17 cellular contexts compared by ENCODE assay signal in the genomic region with DNA sequence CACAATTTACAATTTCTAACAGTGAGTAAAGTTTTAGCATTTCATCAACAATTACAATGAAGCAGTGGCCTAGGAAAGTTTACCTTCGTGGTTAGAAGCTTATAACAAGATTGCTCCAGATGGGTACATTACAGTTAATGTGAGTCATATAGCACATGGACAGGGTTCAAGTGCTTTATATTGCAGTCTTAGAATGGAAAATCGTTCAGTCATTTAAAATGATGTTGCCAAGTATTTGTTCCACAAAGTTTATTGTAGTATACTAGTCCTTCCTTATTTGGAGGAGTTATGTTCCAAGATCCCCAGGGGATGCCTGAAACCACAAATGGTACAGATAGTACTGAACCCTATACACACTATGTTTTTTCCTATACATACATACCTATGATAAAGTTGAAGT.
A peak's percentile ranks its signal among the peaks of the same experiment; 100 is the strongest.
DNase-seq lines count a peak whose midpoint lies in the region; ATAC-seq and TF ChIP-seq lines count a peak whose summit lies in the region.
"Had no signal": no experiment of that assay in that cellular context is flagged by ENCODE, and none has a peak within 500 bp of the region (broad histone marks: within the 10 kb centered on the region; RNA-seq: fewer than 3 reads in every experiment).

No MANE protein-coding gene starts in this region.

- no peak overlapping the region for H3K27ac Mint-ChIP-seq in MCF 10A (ENCODE audit: low read depth, unreplicated experiment)
- H3K27ac Mint-ChIP-seq in osteocyte (ENCODE audit: unreplicated experiment) = no peak overlapping the region
- H3K27ac Mint-ChIP-seq: CD8-positive, alpha-beta memory T cell; IgD-negative memory B cell had no signal

- CTCF ChIA-PET in MCF 10A (lab: Yijun Ruan, JAX) = no interaction called here

- no peak for TF ChIP-seq CTCF in MCF 10A (IDR thresholded peaks at IDR 0.05; ENCODE audit: unreplicated experiment)
- TF ChIP-seq CTCF in breast epithelium (IDR thresholded peaks at IDR 0.05) = no peak
- no peak for TF ChIP-seq CTCF in astrocyte of the cerebellum (IDR thresholded peaks at IDR 0.05; ENCODE audit: low read depth, low read length, missing control alignments)
- TF ChIP-seq CTCF in fibroblast of pulmonary artery (IDR thresholded peaks at IDR 0.05; ENCODE audit: low read length, missing control alignments) = no peak
- TF ChIP-seq CTCF in osteocyte (IDR thresholded peaks at IDR 0.05) = no peak

- in situ Hi-C loops in astrocyte of the cerebellum (cut with HindIII; ENCODE audit: low sequenced_read_pairs) = no loop called here

- no peak overlapping the region for H3K4me3 Mint-ChIP-seq in MCF 10A (ENCODE audit: unreplicated experiment)
- H3K4me3 Mint-ChIP-seq in osteocyte (ENCODE audit: unreplicated experiment) = no peak overlapping the region
- H3K4me3 Mint-ChIP-seq: CD8-positive, alpha-beta memory T cell; IgD-negative memory B cell had no signal

- ATAC-seq in GM19452 (IDR thresholded peaks at IDR 0.05; ENCODE audit: unreplicated experiment) = no peak
- ATAC-seq: A549, HCT116, SK-N-SH treated with all-trans-retinoic acid at 6 μM for 48 hours had no signal

- BruUV-seq in MCF 10A (replicated peaks; lab: Mats Ljungman, UMichigan) = no TSS peak

- no peaks in the 10 kb centered on the region for H3K27me3 ChIP-seq in breast epithelium
- H3K27me3 ChIP-seq: Peyer's patch had no signal

- no peaks in the 10 kb centered on the region for H3K36me3 ChIP-seq in breast epithelium
- H3K36me3 ChIP-seq: Peyer's patch had no signal

- H3K9me3 Mint-ChIP-seq in MCF 10A (ENCODE audit: unreplicated experiment) (no peaks in the 10 kb centered on the region), osteocyte (ENCODE audit: unreplicated experiment) (no peaks in the 10 kb centered on the region)
- H3K9me3 Mint-ChIP-seq: CD8-positive, alpha-beta memory T cell; IgD-negative memory B cell had no signal

- H3K36me3 Mint-ChIP-seq in MCF 10A (ENCODE audit: insufficient read depth, unreplicated experiment) (no peaks in the 10 kb centered on the region), osteocyte (ENCODE audit: unreplicated experiment) (no peaks in the 10 kb centered on the region)
- H3K36me3 Mint-ChIP-seq: CD8-positive, alpha-beta memory T cell; IgD-negative memory B cell had no signal

- no peaks in the 10 kb centered on the region for H3K9me3 ChIP-seq in breast epithelium
- H3K9me3 ChIP-seq: A549, Peyer's patch had no signal

- intact Hi-C loops in MCF 10A (cut with micrococcal nuclease) = no loop called here
- intact Hi-C loops in breast epithelium (cut with DNase I; ENCODE audit: low total_unique reads) = no loop called here

- H3K27ac ChIP-seq in breast epithelium = no peak overlapping the region
- H3K27ac ChIP-seq: A549, Peyer's patch had no signal

- H3K4me1 Mint-ChIP-seq in MCF 10A (ENCODE audit: insufficient read depth, unreplicated experiment) (no peaks in the 10 kb centered on the region), osteocyte (ENCODE audit: unreplicated experiment) (peaks cover 9% of the 10 kb centered on the region)
- H3K4me1 Mint-ChIP-seq: CD8-positive, alpha-beta memory T cell; IgD-negative memory B cell had no signal

- TF ChIP-seq POLR2A in breast epithelium (IDR thresholded peaks at IDR 0.05) = no peak

- H3K4me1 ChIP-seq in breast epithelium = no peaks in the 10 kb centered on the region
- H3K4me1 ChIP-seq: A549 had no signal

- DNase-seq in MCF 10A (ENCODE audit: unreplicated experiment) = peak; percentile 38
- no peak for DNase-seq in breast epithelium (ENCODE audit: low spot score in 2 of 2)
- peak; percentile 62 for DNase-seq in astrocyte of the cerebellum (ENCODE audit: low read depth)
- peak; percentile 23 for DNase-seq in fibroblast of pulmonary artery (ENCODE audit: low read depth)
- DNase-seq in dermis blood vessel endothelial cell = no peak
- DNase-seq in osteocyte (ENCODE audit: extremely low spot score, unreplicated experiment) = no peak
- no peak for DNase-seq in NCI-H2227 (lab: John Stamatoyannopoulos, UW; ENCODE audit: unreplicated experiment)
- DNase-seq: CD8-positive, alpha-beta memory T cell; NCI-H1436 treated with DMSO at 0.1 percent for 48 hours; NCI-H748 treated with DMSO at 0.1 percent for 48 hours; Peyer's patch; Right ventricle myocardium superior had no signal

- H3K27me3 Mint-ChIP-seq in MCF 10A (ENCODE audit: insufficient read depth, unreplicated experiment) = peaks cover 9% of the 10 kb centered on the region
- H3K27me3 Mint-ChIP-seq in osteocyte (ENCODE audit: unreplicated experiment) = no peaks in the 10 kb centered on the region

- H3K4me3 ChIP-seq in breast epithelium = no peak overlapping the region
- H3K4me3 ChIP-seq in astrocyte of the cerebellum (ENCODE audit: low read depth, low read length) = no peak overlapping the region
- no peak overlapping the region for H3K4me3 ChIP-seq in fibroblast of pulmonary artery (replicated peaks; ENCODE audit: low read depth, low read length)
- H3K4me3 ChIP-seq: A549, Peyer's patch had no signal

- POLR2A ChIA-PET in MCF 10A (lab: Yijun Ruan, JAX) = no interaction called here

Comparison
In these comparisons a context has a peak if more than half of its experiments do, and no peak if none do; other contexts are left out.
1. DNase-seq: peak in MCF 10A (single experiment), astrocyte of the cerebellum (single experiment) and fibroblast of pulmonary artery (single experiment); none in breast epithelium (0 of 2), dermis blood vessel endothelial cell (single experiment), osteocyte (single experiment) and NCI-H2227 (single experiment).